1 cellular context compared by ENCODE assay signal in the genomic region with DNA sequence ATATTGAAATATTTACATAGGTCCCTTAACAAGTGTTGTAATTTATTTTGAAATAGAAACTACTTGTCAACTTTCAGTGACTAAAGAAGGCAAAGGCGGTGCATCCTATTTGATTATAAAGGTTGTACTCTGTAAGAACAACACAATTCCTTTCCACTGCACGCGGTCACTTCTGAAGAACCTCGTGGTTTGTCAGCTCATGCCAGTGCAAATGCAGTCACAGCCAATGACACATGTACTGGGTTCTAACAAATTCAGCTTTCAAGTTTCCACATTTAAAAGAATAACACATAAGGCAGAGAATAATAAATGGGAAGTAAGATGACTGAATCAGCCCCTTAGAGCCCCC.
TF ChIP-seq lines count a peak whose summit lies in the region.

No MANE protein-coding gene starts in this region.

TF ChIP-seq in A549, 52 proteins besides CTCF, POLR2A, EP300 and RAD21 (continued from another document):
- TF ChIP-seq, protein P1, sequence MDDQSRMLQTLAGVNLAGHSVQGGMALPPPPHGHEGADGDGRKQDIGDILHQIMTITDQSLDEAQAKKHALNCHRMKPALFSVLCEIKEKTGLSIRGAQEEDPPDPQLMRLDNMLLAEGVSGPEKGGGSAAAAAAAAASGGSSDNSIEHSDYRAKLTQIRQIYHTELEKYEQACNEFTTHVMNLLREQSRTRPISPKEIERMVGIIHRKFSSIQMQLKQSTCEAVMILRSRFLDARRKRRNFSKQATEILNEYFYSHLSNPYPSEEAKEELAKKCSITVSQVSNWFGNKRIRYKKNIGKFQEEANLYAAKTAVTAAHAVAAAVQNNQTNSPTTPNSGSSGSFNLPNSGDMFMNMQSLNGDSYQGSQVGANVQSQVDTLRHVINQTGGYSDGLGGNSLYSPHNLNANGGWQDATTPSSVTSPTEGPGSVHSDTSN (IDR thresholded peaks at IDR 0.05) = no peak
- TF ChIP-seq TFCP2L1 (CRISPR knock-in tag; IDR thresholded peaks at IDR 0.05) (no peak), HDAC2 (IDR thresholded peaks at IDR 0.05) (no peak), CBX8 (IDR thresholded peaks at IDR 0.05) (no peak), CEBPB (IDR thresholded peaks at IDR 0.05) (no peak), BHLHE40 (IDR thresholded peaks at IDR 0.05; ENCODE audit: low read depth, low read length) (no peak), RARB (CRISPR knock-in tag; IDR thresholded peaks at IDR 0.05) (no peak)
- TF ChIP-seq, protein P2, sequence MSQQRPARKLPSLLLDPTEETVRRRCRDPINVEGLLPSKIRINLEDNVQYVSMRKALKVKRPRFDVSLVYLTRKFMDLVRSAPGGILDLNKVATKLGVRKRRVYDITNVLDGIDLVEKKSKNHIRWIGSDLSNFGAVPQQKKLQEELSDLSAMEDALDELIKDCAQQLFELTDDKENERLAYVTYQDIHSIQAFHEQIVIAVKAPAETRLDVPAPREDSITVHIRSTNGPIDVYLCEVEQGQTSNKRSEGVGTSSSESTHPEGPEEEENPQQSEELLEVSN (IDR thresholded peaks at IDR 0.05; ENCODE audit: borderline replicate concordance, low read depth) = no peak
